Comparison of ENCODE assay signal across 1 cellular context in genomic region chr13:37059136-37059847, GRCh38.
A peak's percentile ranks its signal among the peaks of the same experiment; 100 is the strongest.
TF ChIP-seq lines count a peak whose summit lies in the region.

TSS of gene SUPT20H (minus strand) at chr13:37059688. CDS start at chr13:37051490, 8,198 bp downstream.

TF ChIP-seq in HepG2, 621 proteins besides CTCF, POLR2A, EP300 and RAD21 (continued from another document and continues in another):
- 0 out of 2 replicates have a peak, but pooled peaks have one; percentile 10 for TF ChIP-seq ZNF800 (CRISPR knock-in tag; IDR thresholded peaks at IDR 0.05)
- peak; percentile 92; the same call in 1 of the 2 replicates for TF ChIP-seq ZNF839 (CRISPR knock-in tag; IDR thresholded peaks at IDR 0.05; ENCODE audit: borderline replicate concordance)
- peak; percentile 26; the same call in 1 of the 2 replicates for TF ChIP-seq AHR (CRISPR knock-in tag; IDR thresholded peaks at IDR 0.05)
- no peak for TF ChIP-seq CC2D1A (CRISPR knock-in tag; IDR thresholded peaks at IDR 0.05)
- no peak; the same call in 1 of the 2 replicates for TF ChIP-seq MIER3 (CRISPR knock-in tag; IDR thresholded peaks at IDR 0.05; ENCODE audit: borderline replicate concordance)
- no peak for TF ChIP-seq CENPX (CRISPR knock-in tag; IDR thresholded peaks at IDR 0.05)
- no peak for TF ChIP-seq HNF1A (IDR thresholded peaks at IDR 0.05; ENCODE audit: low read depth)
- peak; percentile 66; the same call in 1 of the 2 replicates for TF ChIP-seq HNF1A (CRISPR knock-in tag; IDR thresholded peaks at IDR 0.05; ENCODE audit: borderline replicate concordance)
- no peak for TF ChIP-seq KIAA2018 (CRISPR knock-in tag; IDR thresholded peaks at IDR 0.05; ENCODE audit: borderline replicate concordance)
- TF ChIP-seq KDM4B (CRISPR knock-in tag; IDR thresholded peaks at IDR 0.05): no peak
- TF ChIP-seq EEA1 (CRISPR knock-in tag; IDR thresholded peaks at IDR 0.05; ENCODE audit: borderline replicate concordance): peak; percentile 57; the same call in 1 of the 2 replicates
- TF ChIP-seq ADNP (CRISPR knock-in tag; IDR thresholded peaks at IDR 0.05): peak; percentile 57; the same call in 1 of the 2 replicates
- TF ChIP-seq PHF20 (CRISPR knock-in tag; IDR thresholded peaks at IDR 0.05): peak; percentile 85
- no peak for TF ChIP-seq MLLT10 (CRISPR knock-in tag; IDR thresholded peaks at IDR 0.05)
- TF ChIP-seq ELK4 (CRISPR knock-in tag; IDR thresholded peaks at IDR 0.05; ENCODE audit: borderline replicate concordance): no peak
- no peak for TF ChIP-seq HMG20B (CRISPR knock-in tag; conservative IDR thresholded peaks at IDR 0.05)
- TF ChIP-seq JUN (CRISPR knock-in tag; IDR thresholded peaks at IDR 0.05): 0 out of 2 replicates have a peak, but pooled peaks have one; percentile 39
- no peak; a peak in 1 of 4 replicates for TF ChIP-seq NR2F1 (CRISPR knock-in tag; IDR thresholded peaks at IDR 0.05)
- TF ChIP-seq PAX8 (CRISPR knock-in tag; IDR thresholded peaks at IDR 0.05; ENCODE audit: borderline replicate concordance): peak; percentile 61; the same call in 1 of the 2 replicates
- TF ChIP-seq JUND (CRISPR knock-in tag; IDR thresholded peaks at IDR 0.05): 0 out of 2 replicates have a peak, but pooled peaks have one; percentile 41
- TF ChIP-seq ARID3A (IDR thresholded peaks at IDR 0.05; ENCODE audit: low read depth, low read length): no peak
- TF ChIP-seq TEAD2 (CRISPR knock-in tag; IDR thresholded peaks at IDR 0.05): no peak
- no peak for TF ChIP-seq ARNTL (CRISPR knock-in tag; IDR thresholded peaks at IDR 0.05)
- no peak for TF ChIP-seq ZNF841 (CRISPR knock-in tag; IDR thresholded peaks at IDR 0.05; ENCODE audit: borderline replicate concordance)
- TF ChIP-seq ZNF274 (CRISPR knock-in tag; IDR thresholded peaks at IDR 0.05): peak; percentile 94
- 0 out of 2 replicates have a peak, but pooled peaks have one; percentile 39 for TF ChIP-seq ZBTB1 (CRISPR knock-in tag; IDR thresholded peaks at IDR 0.05; ENCODE audit: borderline replicate concordance)
- TF ChIP-seq ZNF280B (CRISPR knock-in tag; IDR thresholded peaks at IDR 0.05; ENCODE audit: borderline replicate concordance): no peak
- no peak for TF ChIP-seq MLXIP (CRISPR knock-in tag; IDR thresholded peaks at IDR 0.05; ENCODE audit: borderline replicate concordance)
- TF ChIP-seq ZFY (CRISPR knock-in tag; IDR thresholded peaks at IDR 0.05): peak; percentile 96
- peak; percentile 74; the same call in 1 of the 2 replicates for TF ChIP-seq YEATS2 (CRISPR knock-in tag; IDR thresholded peaks at IDR 0.05; ENCODE audit: borderline replicate concordance)
- TF ChIP-seq ZMYM2 (CRISPR knock-in tag; IDR thresholded peaks at IDR 0.05): no peak
- TF ChIP-seq ZNF121 (CRISPR knock-in tag; IDR thresholded peaks at IDR 0.05): no peak
- peak; percentile 77 for TF ChIP-seq NFYB (CRISPR knock-in tag; IDR thresholded peaks at IDR 0.05)
- TF ChIP-seq NFKB2 (CRISPR knock-in tag; IDR thresholded peaks at IDR 0.05; ENCODE audit: borderline replicate concordance): 0 out of 2 replicates have a peak, but pooled peaks have one; percentile 21
- TF ChIP-seq HDAC2 (CRISPR knock-in tag; IDR thresholded peaks at IDR 0.05): no peak
- TF ChIP-seq PCBP1 (IDR thresholded peaks at IDR 0.05; ENCODE audit: borderline replicate concordance, low read depth, low read length): no peak
- TF ChIP-seq FOXJ3 (CRISPR knock-in tag; IDR thresholded peaks at IDR 0.05; ENCODE audit: borderline replicate concordance): 0 out of 2 replicates have a peak, but pooled peaks have one; percentile 12
